Comparison of ENCODE assay signal across 9 cellular contexts in the genomic region with DNA sequence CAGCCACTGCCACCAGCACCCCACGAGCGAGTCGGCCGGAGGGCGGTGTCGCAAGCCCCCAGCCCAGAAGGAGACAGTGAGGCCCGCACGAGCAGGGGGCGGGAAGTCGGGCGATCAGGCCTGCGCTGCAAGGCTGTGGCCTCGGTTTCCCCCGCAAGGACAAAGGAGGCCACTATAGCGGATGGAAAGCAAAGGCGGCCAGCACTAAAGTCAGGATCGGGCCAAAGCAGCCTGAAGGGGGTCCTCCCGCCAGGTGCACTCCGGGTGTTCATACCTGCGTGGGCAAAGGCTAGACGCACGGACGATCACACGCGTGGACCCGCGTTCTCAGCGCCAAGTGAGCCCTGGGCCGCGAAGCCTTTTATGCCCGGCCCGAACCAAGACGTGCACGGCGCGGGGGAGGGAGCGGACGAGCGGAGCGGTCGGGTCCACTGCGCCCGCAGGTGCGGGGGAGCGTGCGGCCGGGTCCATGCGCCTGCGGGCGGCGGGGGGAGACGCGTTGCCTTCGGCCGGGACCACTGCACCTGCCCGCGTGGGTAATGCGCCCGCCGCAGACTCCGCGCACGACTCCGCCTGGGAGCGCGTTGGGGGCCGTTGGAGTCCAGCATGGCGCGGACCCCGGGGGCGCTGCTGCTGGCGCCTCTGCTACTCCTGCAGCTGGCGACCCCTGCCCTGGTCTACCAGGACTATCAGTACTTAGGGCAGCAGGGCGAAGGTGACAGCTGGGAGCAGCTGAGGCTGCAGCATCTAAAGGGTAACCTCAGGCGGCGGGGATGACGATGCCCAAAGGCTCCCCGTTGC. TPM values are rescaled to one million over a fixed set of nuclear protein-coding genes. Genes with fewer than 3 reads are reported as not detected.
DNase-seq lines count a peak whose midpoint lies in the region; ATAC-seq, FAIRE-seq and TF ChIP-seq lines count a peak whose summit lies in the region.
"Had no signal": no experiment of that assay in that cellular context is flagged by ENCODE, and none has a peak within 500 bp of the region (broad histone marks: within the 10 kb centered on the region; RNA-seq: fewer than 3 reads in every experiment).

Gene PRDX2, minus strand, starts transcription at position 335 of the 801 bp plus-strand sequence. CDS start 539 bp downstream, outside the sequence.
Gene THSD8, plus strand, starts transcription at position 604 of the 801 bp plus-strand sequence. Its CDS starts 3 bp downstream, at position 607.

- no peak for ATAC-seq in GM21528 (IDR thresholded peaks at IDR 0.05; ENCODE audit: low FRiP score, unreplicated experiment)

- peak within 1 kb of the TSS; percentile 15 for H3K4me3 ChIP-seq in SJSA1
- peak within 1 kb of the TSS; percentile 29 to 48 for H3K4me3 ChIP-seq in neutrophil (ENCODE audit: low read depth in 1 of 2, low read length in 1 of 2)

- H3K36me3 ChIP-seq in SJSA1 = no peaks in the 10 kb centered on the region; the same call in 1 of the 2 replicates
- H3K36me3 ChIP-seq in neutrophil = no peaks in the 10 kb centered on the region

- H3K27ac Mint-ChIP-seq in activated naive CD8-positive, alpha-beta T cell = peak within 1 kb of the TSS; percentile 75

- no peak for FAIRE-seq in urothelium cell line (lab: Jason Lieb, UNC)

- TF ChIP-seq CTCF in neutrophil (IDR thresholded peaks at IDR 0.05) = no peak

- DNase-seq in G401 (ENCODE audit: low spot score) = peak; percentile 88
- DNase-seq in LHCN-M2 (ENCODE audit: low read depth) = peak; percentile 51
- DNase-seq in SJSA1 (ENCODE audit: low read depth in 1 of 2, low spot score in 2 of 2) = no peak
- DNase-seq in head of caudate nucleus = peak; percentile 51 to 93 (median 84)
- peak; percentile 72 for DNase-seq in urothelium cell line (ENCODE audit: low spot score)

- peaks cover 12% of the 10 kb centered on the region for H3K4me1 ChIP-seq in SJSA1 (replicated peaks)
- peaks cover 23 to 25% of the 10 kb centered on the region in 2 experiments for H3K4me1 ChIP-seq in neutrophil (ENCODE audit: control insufficient read depth in 1 of 2, insufficient read depth in 1 of 2, low read depth in 1 of 2, low read length in 1 of 2)

- H3K27me3 ChIP-seq in SJSA1 (replicated peaks) = peaks cover 31% of the 10 kb centered on the region
- peaks cover 49% of the 10 kb centered on the region for H3K27me3 ChIP-seq in neutrophil

- peak within 1 kb of the TSS; percentile 88 for H3K4me3 Mint-ChIP-seq in activated naive CD8-positive, alpha-beta T cell

- in situ Hi-C loops in G401 (cut with HindIII; ENCODE audit: low sequenced_read_pairs) = no loop called here

- peaks cover 29% of the 10 kb centered on the region for H3K4me1 Mint-ChIP-seq in activated naive CD8-positive, alpha-beta T cell (ENCODE audit: low read depth)

- intact Hi-C loops in head of caudate nucleus (cut with DNase I) = no loop called here

- H3K27me3 Mint-ChIP-seq in activated naive CD8-positive, alpha-beta T cell = no peaks in the 10 kb centered on the region

- H3K27ac ChIP-seq in SJSA1 (no peak within 1 kb of the TSS), neutrophil (no peak within 1 kb of the TSS)

- no peaks in the 10 kb centered on the region for H3K9me3 Mint-ChIP-seq in activated naive CD8-positive, alpha-beta T cell (ENCODE audit: low read depth)

- H3K36me3 Mint-ChIP-seq in activated naive CD8-positive, alpha-beta T cell = no peaks in the 10 kb centered on the region

- H3K9me3 ChIP-seq in SJSA1 (replicated peaks) (no peaks in the 10 kb centered on the region), neutrophil (no peaks in the 10 kb centered on the region)

RNA-seq across cellular contexts. Expression of gene PRDX2, which starts in this region (rescaled TPM):
- 290 and 300 TPM in 2 replicates for total RNA-seq in G401 (2014; rRNA removed; shearing (Covaris generic))
- total RNA-seq in LHCN-M2 (2014; rRNA removed) = 101 and 124 TPM in 2 replicates
- polyA plus RNA-seq in LHCN-M2 (2012) = 111 TPM
- 4.6 and 8.7 TPM in 2 replicates for total RNA-seq in SJSA1 (2014; rRNA removed; shearing (Covaris generic))

RNA-seq across cellular contexts. Expression of gene THSD8, which starts in this region (rescaled TPM):
- not detected in 2 replicates for total RNA-seq in G401 (2014; rRNA removed; shearing (Covaris generic))
- total RNA-seq in LHCN-M2 (2014; rRNA removed) = not detected in 2 replicates
- polyA plus RNA-seq in LHCN-M2 (2012) = 22.8 TPM
- not detected in 2 replicates for total RNA-seq in SJSA1 (2014; rRNA removed; shearing (Covaris generic))
- total RNA-seq: dermis microvascular lymphatic vessel endothelial cell had no signal

Comparison
In these comparisons a context has a peak if more than half of its experiments do, and no peak if none do; other contexts are left out.
1. RNA of gene PRDX2 (total RNA-seq): 290 to 300 TPM in G401 and 101 to 124 TPM in LHCN-M2; 4.6 to 8.7 TPM in SJSA1; every median in the first group is over 10 times any median in the second.
2. DNase-seq: peak in G401 (single experiment), LHCN-M2 (single experiment), head of caudate nucleus (42 of 42) and urothelium cell line (single experiment); none in SJSA1 (0 of 2).